Comparison of ENCODE assay signal across 8 cellular contexts in the genomic region with DNA sequence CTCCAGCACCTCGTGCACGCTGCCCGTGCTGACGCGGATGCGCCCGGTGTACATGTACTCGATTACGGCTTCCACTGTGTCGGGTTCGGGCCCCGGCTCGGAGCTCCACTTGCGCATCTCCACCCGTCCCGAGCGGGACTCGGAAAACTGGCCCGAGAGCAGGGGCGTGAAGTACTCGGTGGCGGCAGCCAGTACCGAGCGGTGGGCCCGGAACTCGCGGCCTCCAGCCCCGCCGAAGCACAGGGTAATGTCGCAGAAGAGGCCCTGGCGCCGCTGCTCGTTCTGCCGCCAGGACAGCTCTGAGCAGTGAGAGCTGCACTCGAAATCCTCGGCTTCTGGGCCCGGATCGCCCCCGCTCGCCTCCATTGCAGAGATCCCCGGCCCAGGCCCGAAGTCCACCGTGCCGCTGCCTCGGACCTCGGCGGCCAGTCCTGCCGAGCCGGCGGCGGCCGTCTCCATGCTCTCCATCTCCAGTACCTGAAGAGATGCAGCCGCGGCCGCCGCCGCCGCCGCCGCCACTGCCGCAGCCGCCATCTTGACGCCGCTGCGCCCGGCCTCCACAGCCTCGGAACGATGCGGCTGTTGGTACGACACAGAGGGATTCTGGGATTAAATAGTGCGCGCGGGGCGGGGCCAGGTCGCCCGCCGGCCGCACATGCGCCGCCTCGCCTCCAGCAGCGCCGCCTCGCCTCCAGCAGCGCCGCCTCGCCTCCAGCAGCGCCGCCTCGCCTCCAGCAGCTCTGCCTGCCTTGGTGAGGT. TPM values are rescaled to one million over a fixed set of nuclear protein-coding genes. Genes with fewer than 3 reads are reported as not detected.
A peak's percentile ranks its signal among the peaks of the same experiment; 100 is the strongest.
DNase-seq lines count a peak whose midpoint lies in the region; ATAC-seq and TF ChIP-seq lines count a peak whose summit lies in the region.

A gene with protein sequence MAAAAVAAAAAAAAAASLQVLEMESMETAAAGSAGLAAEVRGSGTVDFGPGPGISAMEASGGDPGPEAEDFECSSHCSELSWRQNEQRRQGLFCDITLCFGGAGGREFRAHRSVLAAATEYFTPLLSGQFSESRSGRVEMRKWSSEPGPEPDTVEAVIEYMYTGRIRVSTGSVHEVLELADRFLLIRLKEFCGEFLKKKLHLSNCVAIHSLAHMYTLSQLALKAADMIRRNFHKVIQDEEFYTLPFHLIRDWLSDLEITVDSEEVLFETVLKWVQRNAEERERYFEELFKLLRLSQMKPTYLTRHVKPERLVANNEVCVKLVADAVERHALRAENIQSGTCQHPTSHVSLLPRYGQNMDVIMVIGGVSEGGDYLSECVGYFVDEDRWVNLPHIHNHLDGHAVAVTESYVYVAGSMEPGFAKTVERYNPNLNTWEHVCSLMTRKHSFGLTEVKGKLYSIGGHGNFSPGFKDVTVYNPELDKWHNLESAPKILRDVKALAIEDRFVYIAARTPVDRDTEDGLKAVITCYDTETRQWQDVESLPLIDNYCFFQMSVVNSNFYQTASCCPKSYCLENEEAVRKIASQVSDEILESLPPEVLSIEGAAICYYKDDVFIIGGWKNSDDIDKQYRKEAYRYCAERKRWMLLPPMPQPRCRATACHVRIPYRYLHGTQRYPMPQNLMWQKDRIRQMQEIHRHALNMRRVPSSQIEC (minus strand): TSS at position 587 of the 759 bp plus-strand sequence. CDS start 53 bp downstream, at position 534.

- under 1% methylated on average over 90 of the region's 90 CpGs for WGBS in liver

- ATAC-seq in GM19324 (IDR thresholded peaks at IDR 0.05; ENCODE audit: low FRiP score, unreplicated experiment), result peak; percentile 84
- ATAC-seq in HG03460 (IDR thresholded peaks at IDR 0.05; ENCODE audit: unreplicated experiment), result peak; percentile 80

- no peaks in the 10 kb centered on the region for H3K27me3 ChIP-seq in BLaER1
- H3K27me3 ChIP-seq in liver (ENCODE audit: control insufficient read depth in 4 of 4, insufficient read depth in 4 of 4, low read length in 3 of 4), result no peaks in the 10 kb centered on the region

- peaks cover 34% of the 10 kb centered on the region for H3K36me3 ChIP-seq in BLaER1
- H3K36me3 ChIP-seq in liver (ENCODE audit: control insufficient read depth in 4 of 4, insufficient read depth in 3 of 4, low read depth in 1 of 4, low read length in 3 of 4), result peaks cover 3 to 11% (median 10%) of the 10 kb centered on the region in 4 donors

- H3K4me3 ChIP-seq in BLaER1, result peak within 1 kb of the TSS; percentile 85
- peak within 1 kb of the TSS; percentile 69 to 90 (median 82) for H3K4me3 ChIP-seq in liver (ENCODE audit: low read depth in 1 of 3, low read length in 3 of 3)

- TF ChIP-seq CTCF in liver (IDR thresholded peaks at IDR 0.05; ENCODE audit: low read depth, low read length, missing input control), result peak; percentile 12

- H3K9me3 ChIP-seq in BLaER1 (no peaks in the 10 kb centered on the region), liver (ENCODE audit: control insufficient read depth in 4 of 4, low read length in 3 of 4) (no peaks in the 10 kb centered on the region)

- H3K4me2 ChIP-seq in BLaER1, result peak within 1 kb of the TSS; percentile 97

- no peak for TF ChIP-seq RAD21 in liver (IDR thresholded peaks at IDR 0.05)

- DNase-seq in NCI-H526 treated with DMSO at 0.1 percent for 48 hours (lab: John Stamatoyannopoulos, UW) (peak; percentile 73), dermis microvascular lymphatic vessel endothelial cell (ENCODE audit: low read depth in 2 of 2) (peak; percentile 65 to 92)
- DNase-seq in activated CD4-positive, alpha-beta T cell treated with anti-CD3 and anti-CD28 coated beads, Interleukin-2, amount 50 U/mL, for 1 hour, result peak; percentile 85
- DNase-seq in stimulated activated CD4-positive, alpha-beta T cell treated with anti-CD3 and anti-CD28 coated beads, Interleukin-4, amount 100 ng/mL, for 24 hours, result peak; percentile 89

- H3K27ac ChIP-seq in BLaER1 (peak within 1 kb of the TSS; percentile 90), liver (ENCODE audit: low read depth in 1 of 2, low read length in 2 of 2) (peak within 1 kb of the TSS; percentile 70 to 83)

- peaks cover 40% of the 10 kb centered on the region for H3K4me1 ChIP-seq in BLaER1
- peaks cover 8 to 40% (median 26%) of the 10 kb centered on the region in 4 donors for H3K4me1 ChIP-seq in liver (ENCODE audit: control insufficient read depth in 4 of 4, insufficient read depth in 4 of 4, low read length in 3 of 4)

- H3K9ac ChIP-seq in BLaER1 (peak within 1 kb of the TSS; percentile 94), liver (ENCODE audit: low read depth in 1 of 2, low read length in 2 of 2) (peak within 1 kb of the TSS; percentile 46 to 68)

- peaks cover 46% of the 10 kb centered on the region for H4K20me1 ChIP-seq in BLaER1

TF ChIP-seq in liver, 16 proteins besides CTCF, POLR2A, EP300 and RAD21:
- no peak for TF ChIP-seq RXRA (IDR thresholded peaks at IDR 0.05)
- peak; percentile 89 for TF ChIP-seq YY1 (IDR thresholded peaks at IDR 0.05)
- TF ChIP-seq FOXA2 (IDR thresholded peaks at IDR 0.05), result no peak
- TF ChIP-seq SP1 (IDR thresholded peaks at IDR 0.05), result peak; percentile 10
TF ChIP-seq in liver: peak in this region for 2.

RNA-seq across cellular contexts. Expression of the gene that starts here (rescaled TPM):
- total RNA-seq in dermis microvascular lymphatic vessel endothelial cell, result 24.0 and 30.0 TPM in 2 replicates
- 10 to 100 TPM; 11.9 to 12.6 TPM for total RNA-seq in liver
- polyA plus RNA-seq in liver, result 1 to 10 TPM in 1 of 2 donors, under 1 TPM in 1; 0.68 to 2.4 TPM

Comparison
In these comparisons a context has a peak if more than half of its experiments do, and no peak if none do; other contexts are left out.
1. Peak in every context shown above with its lines: DNase-seq, ATAC-seq, H3K4me3 ChIP-seq and H3K27ac ChIP-seq.